1 cellular context compared by ENCODE assay signal in genomic region chr1:239179001-239179400, GRCh38.
TF ChIP-seq lines count a peak whose summit lies in the region.

No MANE protein-coding gene starts in this region.

TF ChIP-seq in HepG2, 621 proteins besides CTCF, POLR2A, EP300 and RAD21:
- TF ChIP-seq, protein P1, sequence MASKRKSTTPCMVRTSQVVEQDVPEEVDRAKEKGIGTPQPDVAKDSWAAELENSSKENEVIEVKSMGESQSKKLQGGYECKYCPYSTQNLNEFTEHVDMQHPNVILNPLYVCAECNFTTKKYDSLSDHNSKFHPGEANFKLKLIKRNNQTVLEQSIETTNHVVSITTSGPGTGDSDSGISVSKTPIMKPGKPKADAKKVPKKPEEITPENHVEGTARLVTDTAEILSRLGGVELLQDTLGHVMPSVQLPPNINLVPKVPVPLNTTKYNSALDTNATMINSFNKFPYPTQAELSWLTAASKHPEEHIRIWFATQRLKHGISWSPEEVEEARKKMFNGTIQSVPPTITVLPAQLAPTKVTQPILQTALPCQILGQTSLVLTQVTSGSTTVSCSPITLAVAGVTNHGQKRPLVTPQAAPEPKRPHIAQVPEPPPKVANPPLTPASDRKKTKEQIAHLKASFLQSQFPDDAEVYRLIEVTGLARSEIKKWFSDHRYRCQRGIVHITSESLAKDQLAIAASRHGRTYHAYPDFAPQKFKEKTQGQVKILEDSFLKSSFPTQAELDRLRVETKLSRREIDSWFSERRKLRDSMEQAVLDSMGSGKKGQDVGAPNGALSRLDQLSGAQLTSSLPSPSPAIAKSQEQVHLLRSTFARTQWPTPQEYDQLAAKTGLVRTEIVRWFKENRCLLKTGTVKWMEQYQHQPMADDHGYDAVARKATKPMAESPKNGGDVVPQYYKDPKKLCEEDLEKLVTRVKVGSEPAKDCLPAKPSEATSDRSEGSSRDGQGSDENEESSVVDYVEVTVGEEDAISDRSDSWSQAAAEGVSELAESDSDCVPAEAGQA (IDR thresholded peaks at IDR 0.05; ENCODE audit: low read depth), result no peak
- TF ChIP-seq, protein P1 (CRISPR knock-in tag; IDR thresholded peaks at IDR 0.05; ENCODE audit: borderline replicate concordance), result no peak
- TF ChIP-seq DNMT3B (CRISPR knock-in tag; conservative IDR thresholded peaks at IDR 0.05), result no peak
- no peak for TF ChIP-seq POLR2AphosphoS5 (IDR thresholded peaks at IDR 0.05; ENCODE audit: low read depth, low read length)
- no peak for TF ChIP-seq NONO (IDR thresholded peaks at IDR 0.05)
- TF ChIP-seq NONO (CRISPR knock-in tag; conservative IDR thresholded peaks at IDR 0.05), result no peak
- TF ChIP-seq CENPX (CRISPR knock-in tag; IDR thresholded peaks at IDR 0.05), result no peak
- no peak for TF ChIP-seq ZNF510 (CRISPR knock-in tag; IDR thresholded peaks at IDR 0.05; ENCODE audit: low read depth)
- no peak for TF ChIP-seq MED8 (CRISPR knock-in tag; IDR thresholded peaks at IDR 0.05; ENCODE audit: insufficient replicate concordance)
